8 cellular contexts compared by ENCODE assay signal in the genomic region with DNA sequence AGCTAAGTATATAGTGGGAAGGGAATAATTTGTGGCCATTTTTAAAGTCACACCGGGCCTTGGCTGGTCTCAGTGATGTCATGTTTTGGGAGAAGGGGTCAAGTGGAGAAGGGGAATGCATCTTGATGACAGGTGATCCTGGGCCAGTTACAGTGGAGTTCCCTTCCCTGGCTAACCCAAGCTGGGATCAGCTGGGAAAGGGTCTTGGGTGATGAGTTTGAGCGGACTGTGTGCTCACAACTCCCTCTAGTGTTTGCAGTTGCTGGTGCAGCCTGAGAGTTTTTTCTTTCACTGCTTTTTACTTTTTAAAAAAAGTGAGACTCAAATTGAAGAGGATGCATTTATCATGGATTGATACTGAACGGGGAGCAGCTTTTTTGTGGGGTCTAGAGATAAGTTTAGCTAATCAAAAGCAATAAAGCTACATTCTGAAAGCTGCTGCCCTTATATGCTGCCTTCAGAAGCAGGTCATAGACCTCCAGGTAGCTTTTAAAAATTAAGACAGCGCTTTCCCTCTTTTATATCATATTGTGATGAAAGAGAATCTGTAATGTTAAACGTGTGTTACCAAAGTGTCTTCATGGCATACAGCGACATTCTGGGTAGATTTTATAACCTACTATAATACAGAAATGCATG.
DNase-seq lines count a peak whose midpoint lies in the region; ATAC-seq and TF ChIP-seq lines count a peak whose summit lies in the region.

No MANE protein-coding gene starts in this region.

- TF ChIP-seq CTCF in GM12875 (IDR thresholded peaks at IDR 0.05; ENCODE audit: borderline replicate concordance, insufficient read depth, low read depth, low read length) (peak; percentile 86), cardiac fibroblast (IDR thresholded peaks at IDR 0.05; ENCODE audit: low read depth, low read length) (peak; percentile 91), right lobe of liver (IDR thresholded peaks at IDR 0.05) (peak; percentile 72 to 85 (median 84))

- intact Hi-C loops in right lobe of liver (cut with DNase I), result loop anchor here (10.0 kb wide), 2 partner anchors 228 to 248 kb away; no protein-coding TSS in a partner anchor

- H3K36me3 ChIP-seq in right lobe of liver, result no peaks in the 10 kb centered on the region

- H3K4me3 ChIP-seq in GM12875 (ENCODE audit: low read depth, low read length) (no peak overlapping the region), cardiac fibroblast (replicated peaks in 1 of 2; ENCODE audit: low read depth in 2 of 2, low read length in 2 of 2) (no peak overlapping the region), right lobe of liver (no peak overlapping the region)

- TF ChIP-seq POLR2A in right lobe of liver (IDR thresholded peaks at IDR 0.05), result no peak

- H3K4me1 ChIP-seq in right lobe of liver, result no peaks in the 10 kb centered on the region

- WGBS in right lobe of liver (ENCODE audit: insufficient coverage, low coverage, low lambda C conversion rate, missing lambda C conversion rate), result 35% methylated on average over 6 of the region's 6 CpGs

- H3K9me3 ChIP-seq in right lobe of liver, result no peaks in the 10 kb centered on the region

- ATAC-seq in right lobe of liver (peak; percentile 76 to 83 (median 80)), GM18861 (IDR thresholded peaks at IDR 0.05; ENCODE audit: unreplicated experiment) (no peak), GM19328 (IDR thresholded peaks at IDR 0.05; ENCODE audit: unreplicated experiment) (no peak)

- DNase-seq in CD1c-positive myeloid dendritic cell (ENCODE audit: extremely low spot score), result peak; percentile 29
- peak; percentile 24 for DNase-seq in NCI-H1092 treated with DMSO at 0.1 percent for 48 hours (lab: John Stamatoyannopoulos, UW)
- DNase-seq in cardiac fibroblast (ENCODE audit: low read depth in 2 of 2), result peak; percentile 61 to 64
- no peak for DNase-seq in right lobe of liver
- DNase-seq in T1000 (lab: John Stamatoyannopoulos, UW), result no peak

- no peaks in the 10 kb centered on the region for H3K27me3 ChIP-seq in right lobe of liver

- H3K27ac ChIP-seq in right lobe of liver, result no peak overlapping the region

Comparison
In these comparisons a context has a peak if more than half of its experiments do, and no peak if none do; other contexts are left out.
1. DNase-seq: peak in CD1c-positive myeloid dendritic cell (single experiment), NCI-H1092 treated with DMSO at 0.1 percent for 48 hours (single experiment) and cardiac fibroblast (2 of 2); none in right lobe of liver (0 of 3) and T1000 (single experiment).
2. ATAC-seq: peak in right lobe of liver (4 of 4); none in GM18861 (single experiment) and GM19328 (single experiment).
3. Peak in every context shown above with its lines, with median percentiles within 50 percentile points of each other: CTCF ChIP-seq.